9 cellular contexts compared by ENCODE assay signal in genomic region chr12:6341439-6342139, GRCh38. TPM values are rescaled to one million over a fixed set of nuclear protein-coding genes. Genes with fewer than 3 reads are reported as not detected.
A peak's percentile ranks its signal among the peaks of the same experiment; 100 is the strongest.
DNase-seq lines count a peak whose midpoint lies in the region; ATAC-seq, FAIRE-seq and TF ChIP-seq lines count a peak whose summit lies in the region.
"Had no signal": no experiment of that assay in that cellular context is flagged by ENCODE, and none has a peak within 500 bp of the region (broad histone marks: within the 10 kb centered on the region; RNA-seq: fewer than 3 reads in every experiment).

Gene TNFRSF1A (minus strand): TSS chr12:6342076. CDS start chr12:6341814, 262 bp downstream.

- intact Hi-C loops in esophagus muscularis mucosa (cut with DNase I), result no loop called here

- no peaks in the 10 kb centered on the region for H4K20me1 ChIP-seq in MM.1S (ENCODE audit: insufficient read depth, low read length)

- ATAC-seq in activated CD8-positive, alpha-beta memory T cell treated with anti-CD3 and anti-CD28 coated beads, Interleukin-2, amount 10 ng/mL, durations not matched to agents 7 days and 5 days, result peak; percentile 29
- no peak for ATAC-seq in HG03045 (IDR thresholded peaks at IDR 0.05; ENCODE audit: unreplicated experiment)

- no peak for FAIRE-seq in GM12892 (lab: Jason Lieb, UNC)

- peak within 1 kb of the TSS; percentile 88 for H3K4me2 ChIP-seq in MM.1S (ENCODE audit: low read depth, low read length)

- WGBS in esophagus muscularis mucosa, result under 1% methylated on average over 15 of the region's 21 CpGs
- under 1% methylated on average over 21 of the region's 21 CpGs for WGBS in thymus

- TF ChIP-seq CTCF in MM.1S (IDR thresholded peaks at IDR 0.05; ENCODE audit: low read length) (no peak), esophagus muscularis mucosa (IDR thresholded peaks at IDR 0.05) (no peak)

- H3K9me2 ChIP-seq in MM.1S (replicated peaks; ENCODE audit: insufficient read depth, low read length), result no peaks in the 10 kb centered on the region

- H3K27ac Mint-ChIP-seq in activated CD8-positive, alpha-beta memory T cell treated with anti-CD3 and anti-CD28 coated beads, Interleukin-2, amount 10 ng/mL, durations not matched to agents 7 days and 5 days, result no peak within 1 kb of the TSS
- H3K27ac Mint-ChIP-seq: activated naive CD8-positive, alpha-beta T cell had no signal

- no peak within 1 kb of the TSS for H3K4me3 Mint-ChIP-seq in activated CD8-positive, alpha-beta memory T cell treated with anti-CD3 and anti-CD28 coated beads, Interleukin-2, amount 10 ng/mL, durations not matched to agents 7 days and 5 days
- H3K4me3 Mint-ChIP-seq: activated naive CD8-positive, alpha-beta T cell had no signal

- no peak for TF ChIP-seq EP300 in esophagus muscularis mucosa (IDR thresholded peaks at IDR 0.05)

- H3K36me3 Mint-ChIP-seq in activated CD8-positive, alpha-beta memory T cell treated with anti-CD3 and anti-CD28 coated beads, Interleukin-2, amount 10 ng/mL, durations not matched to agents 7 days and 5 days, result peaks cover 4% of the 10 kb centered on the region
- H3K36me3 Mint-ChIP-seq: activated naive CD8-positive, alpha-beta T cell had no signal

- H3K4me3 ChIP-seq in MM.1S (ENCODE audit: low read length), result peak within 1 kb of the TSS; percentile 90
- peak within 1 kb of the TSS; percentile 61 to 92 (median 84) for H3K4me3 ChIP-seq in esophagus muscularis mucosa
- H3K4me3 ChIP-seq in mucosa of rectum (ENCODE audit: low read length in 2 of 2), result peak within 1 kb of the TSS; percentile 96 to 97
- H3K4me3 ChIP-seq in thymus (ENCODE audit: low read length), result peak within 1 kb of the TSS; percentile 95

- TF ChIP-seq POLR2A in esophagus muscularis mucosa (IDR thresholded peaks at IDR 0.05; ENCODE audit: low read depth), result peak; percentile 32
- no peak for TF ChIP-seq POLR2A in GM12892 (IDR thresholded peaks at IDR 0.05; ENCODE audit: low read depth, low read length)

- DNase-seq in GM03348 (ENCODE audit: low spot score), result peak; percentile 91
- peak; percentile 72 for DNase-seq in MM.1S
- peak; percentile 67 for DNase-seq in activated CD8-positive, alpha-beta memory T cell treated with anti-CD3 and anti-CD28 coated beads, Interleukin-2, amount 10 ng/mL, durations not matched to agents 7 days and 5 days
- no peak for DNase-seq in esophagus muscularis mucosa (ENCODE audit: extremely low spot score)
- no peak for DNase-seq in GM12892 (ENCODE audit: insufficient read length)

- peaks cover 16% of the 10 kb centered on the region; the same call in 1 of the 2 replicates for H3F3A ChIP-seq in MM.1S (ENCODE audit: insufficient read depth, low read length)

- H3K79me2 ChIP-seq in MM.1S (ENCODE audit: low read length), result peaks cover 63% of the 10 kb centered on the region

- H3K27ac ChIP-seq in MM.1S (ENCODE audit: low read length) (peak within 1 kb of the TSS; percentile 49), esophagus muscularis mucosa (replicated peaks in 1 of 4) (peak within 1 kb of the TSS; percentile 93 to 99 (median 97)), mucosa of rectum (ENCODE audit: low read depth in 2 of 2, low read length in 2 of 2) (peak within 1 kb of the TSS; percentile 99 to 100), thymus (ENCODE audit: low read depth) (peak within 1 kb of the TSS; percentile 86)

- no peaks in the 10 kb centered on the region for H3K9me3 Mint-ChIP-seq in activated CD8-positive, alpha-beta memory T cell treated with anti-CD3 and anti-CD28 coated beads, Interleukin-2, amount 10 ng/mL, durations not matched to agents 7 days and 5 days (ENCODE audit: low read depth)

- H3K9me3 ChIP-seq in MM.1S (replicated peaks; ENCODE audit: insufficient read depth, low read length), result no peaks in the 10 kb centered on the region
- no peaks in the 10 kb centered on the region for H3K9me3 ChIP-seq in esophagus muscularis mucosa
- no peaks in the 10 kb centered on the region for H3K9me3 ChIP-seq in mucosa of rectum (ENCODE audit: control insufficient read depth in 2 of 2, low read length in 2 of 2)
- H3K9me3 ChIP-seq in thymus (ENCODE audit: control insufficient read depth), result no peaks in the 10 kb centered on the region

- H3K4me1 ChIP-seq in MM.1S (ENCODE audit: low read length) (peaks cover 36% of the 10 kb centered on the region), esophagus muscularis mucosa (peaks cover 67 to 84% (median 77%) of the 10 kb centered on the region in 4 donors), mucosa of rectum (ENCODE audit: control insufficient read depth in 2 of 2, insufficient read depth in 2 of 2, low read length in 2 of 2) (peaks cover 59 to 61% of the 10 kb centered on the region in 2 donors), thymus (ENCODE audit: control insufficient read depth, insufficient read depth, low read length) (peaks cover 47% of the 10 kb centered on the region)

- no peaks in the 10 kb centered on the region for H3K27me3 ChIP-seq in MM.1S (replicated peaks; ENCODE audit: insufficient read depth, low read length)
- H3K27me3 ChIP-seq in esophagus muscularis mucosa, result no peaks in the 10 kb centered on the region
- no peaks in the 10 kb centered on the region for H3K27me3 ChIP-seq in mucosa of rectum (ENCODE audit: control insufficient read depth in 2 of 2, insufficient read depth in 2 of 2, low read length in 2 of 2)
- no peaks in the 10 kb centered on the region for H3K27me3 ChIP-seq in thymus (ENCODE audit: control insufficient read depth, insufficient read depth)

- H3K9ac ChIP-seq in MM.1S (ENCODE audit: low read length), result peak within 1 kb of the TSS; percentile 92
- H3K9ac ChIP-seq in mucosa of rectum (ENCODE audit: low read depth in 1 of 2, low read length in 2 of 2), result peak within 1 kb of the TSS; percentile 98 to 100

- H2AFZ ChIP-seq in MM.1S (ENCODE audit: low read length), result peak within 1 kb of the TSS; percentile 86

- CTCF ChIA-PET in activated CD8-positive, alpha-beta memory T cell treated with anti-CD3 and anti-CD28 coated beads, Interleukin-2, amount 10 ng/mL, durations not matched to agents 7 days and 5 days (lab: Charles Lee), result interaction anchor here (0.7 to 5.4 kb wide), 6 partner anchors 10 to 120 kb away, joined by 3 to 22 read pairs (median 4); no protein-coding TSS in a partner anchor

- peaks cover 37% of the 10 kb centered on the region for H3K4me1 Mint-ChIP-seq in activated CD8-positive, alpha-beta memory T cell treated with anti-CD3 and anti-CD28 coated beads, Interleukin-2, amount 10 ng/mL, durations not matched to agents 7 days and 5 days

- no peaks in the 10 kb centered on the region for H3K27me3 Mint-ChIP-seq in activated CD8-positive, alpha-beta memory T cell treated with anti-CD3 and anti-CD28 coated beads, Interleukin-2, amount 10 ng/mL, durations not matched to agents 7 days and 5 days
- H3K27me3 Mint-ChIP-seq: activated naive CD8-positive, alpha-beta T cell had no signal

- H3K36me3 ChIP-seq in MM.1S (replicated peaks; ENCODE audit: insufficient read depth, low read length) (no peaks in the 10 kb centered on the region), esophagus muscularis mucosa (no peaks in the 10 kb centered on the region), mucosa of rectum (ENCODE audit: control insufficient read depth in 2 of 2, insufficient read depth in 2 of 2, low read length in 2 of 2) (peaks cover 5 to 6% of the 10 kb centered on the region in 2 donors), thymus (ENCODE audit: control insufficient read depth, insufficient read depth) (no peaks in the 10 kb centered on the region)

RNA-seq across cellular contexts. Expression of gene TNFRSF1A, which starts in this region (rescaled TPM):
- total RNA-seq in activated CD8-positive, alpha-beta memory T cell treated with anti-CD3 and anti-CD28 coated beads, Interleukin-2, amount 10 ng/mL, durations not matched to agents 7 days and 5 days, result 10 to 100 TPM; 63.3 to 71.5 TPM
- 100 to 1,000 TPM; 146 to 464 (median 247) TPM for total RNA-seq in esophagus muscularis mucosa
- 61.6 TPM for polyA plus RNA-seq in thymus
- 6.0 TPM for polyA plus RNA-seq in GM12892 (2012; ENCODE audit: missing spikeins)

Comparison
In these comparisons a context has a peak if more than half of its experiments do, and no peak if none do; other contexts are left out.
1. DNase-seq: peak in GM03348 (single experiment), MM.1S (single experiment) and activated CD8-positive, alpha-beta memory T cell treated with anti-CD3 and anti-CD28 coated beads, Interleukin-2, amount 10 ng/mL, durations not matched to agents 7 days and 5 days (single experiment); none in esophagus muscularis mucosa (single experiment) and GM12892 (single experiment).
2. H3K27ac ChIP-seq: peak in every context shown above with its lines; median percentile 100 in mucosa of rectum; 97 in esophagus muscularis mucosa; 86 in thymus; 49 in MM.1S.
3. Peak in every context shown above with its lines, with median percentiles within 50 percentile points of each other: H3K4me3 ChIP-seq.